In the genomic region with DNA sequence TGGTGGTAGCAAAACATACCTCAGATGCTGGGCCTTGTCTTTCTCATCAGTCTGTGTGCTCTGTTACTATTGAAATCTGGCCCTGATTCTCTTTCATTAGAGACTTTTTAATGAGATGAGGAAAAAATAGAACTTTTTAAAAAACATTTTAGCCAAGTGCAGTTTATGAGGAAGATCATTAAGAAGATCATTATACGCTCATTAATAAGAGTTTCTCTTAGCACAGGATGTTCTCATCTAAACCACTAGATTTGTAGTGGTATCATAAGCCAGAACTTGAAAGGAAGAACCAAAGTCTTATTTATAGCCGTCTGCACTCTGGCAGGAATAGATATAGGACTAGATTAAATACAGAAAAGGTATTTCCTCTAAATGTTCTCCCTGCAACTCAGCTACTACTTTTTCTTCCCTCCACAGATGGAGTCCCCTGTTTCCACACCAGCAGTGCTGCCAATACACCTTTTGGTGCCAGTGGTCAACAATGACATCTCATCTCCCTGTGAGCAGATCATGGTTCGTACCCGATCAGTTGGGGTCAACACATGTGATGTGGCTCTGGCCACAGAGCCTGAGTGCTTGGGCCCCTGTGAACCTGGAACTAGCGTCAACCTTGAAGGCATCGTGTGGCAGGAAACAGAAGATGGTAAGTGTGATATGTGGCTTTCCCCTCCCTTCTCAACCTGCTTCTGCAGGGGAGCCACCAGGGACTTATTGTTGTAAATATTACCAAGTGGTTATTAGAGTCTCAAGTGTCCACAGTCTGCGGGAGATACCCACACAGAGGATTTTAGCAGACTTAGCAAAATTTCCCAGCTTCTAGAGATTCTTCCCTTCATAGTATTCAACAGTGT, we compare ENCODE assay signal across 1 cellular context.
TF ChIP-seq lines count a peak whose summit lies in the region.

No MANE protein-coding gene starts in this region.

TF ChIP-seq in GM12878, 131 proteins besides CTCF, POLR2A, EP300 and RAD21 (continued from another document and continues in another):
- TF ChIP-seq, protein P1, sequence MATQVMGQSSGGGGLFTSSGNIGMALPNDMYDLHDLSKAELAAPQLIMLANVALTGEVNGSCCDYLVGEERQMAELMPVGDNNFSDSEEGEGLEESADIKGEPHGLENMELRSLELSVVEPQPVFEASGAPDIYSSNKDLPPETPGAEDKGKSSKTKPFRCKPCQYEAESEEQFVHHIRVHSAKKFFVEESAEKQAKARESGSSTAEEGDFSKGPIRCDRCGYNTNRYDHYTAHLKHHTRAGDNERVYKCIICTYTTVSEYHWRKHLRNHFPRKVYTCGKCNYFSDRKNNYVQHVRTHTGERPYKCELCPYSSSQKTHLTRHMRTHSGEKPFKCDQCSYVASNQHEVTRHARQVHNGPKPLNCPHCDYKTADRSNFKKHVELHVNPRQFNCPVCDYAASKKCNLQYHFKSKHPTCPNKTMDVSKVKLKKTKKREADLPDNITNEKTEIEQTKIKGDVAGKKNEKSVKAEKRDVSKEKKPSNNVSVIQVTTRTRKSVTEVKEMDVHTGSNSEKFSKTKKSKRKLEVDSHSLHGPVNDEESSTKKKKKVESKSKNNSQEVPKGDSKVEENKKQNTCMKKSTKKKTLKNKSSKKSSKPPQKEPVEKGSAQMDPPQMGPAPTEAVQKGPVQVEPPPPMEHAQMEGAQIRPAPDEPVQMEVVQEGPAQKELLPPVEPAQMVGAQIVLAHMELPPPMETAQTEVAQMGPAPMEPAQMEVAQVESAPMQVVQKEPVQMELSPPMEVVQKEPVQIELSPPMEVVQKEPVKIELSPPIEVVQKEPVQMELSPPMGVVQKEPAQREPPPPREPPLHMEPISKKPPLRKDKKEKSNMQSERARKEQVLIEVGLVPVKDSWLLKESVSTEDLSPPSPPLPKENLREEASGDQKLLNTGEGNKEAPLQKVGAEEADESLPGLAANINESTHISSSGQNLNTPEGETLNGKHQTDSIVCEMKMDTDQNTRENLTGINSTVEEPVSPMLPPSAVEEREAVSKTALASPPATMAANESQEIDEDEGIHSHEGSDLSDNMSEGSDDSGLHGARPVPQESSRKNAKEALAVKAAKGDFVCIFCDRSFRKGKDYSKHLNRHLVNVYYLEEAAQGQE (IDR thresholded peaks at IDR 0.05; ENCODE audit: low read depth, low read length), result no peak
- TF ChIP-seq IRF3 (IDR thresholded peaks at IDR 0.05) (no peak), SP1 (IDR thresholded peaks at IDR 0.05; ENCODE audit: low read depth, low read length) (peak; percentile 53), HDAC6 (IDR thresholded peaks at IDR 0.05; ENCODE audit: unreplicated experiment) (no peak), RELA (IDR thresholded peaks at IDR 0.05; ENCODE audit: borderline replicate concordance, partially characterized antibody) (peak; percentile 34), GABPA (IDR thresholded peaks at IDR 0.05; ENCODE audit: low read depth) (no peak), HCFC1 (IDR thresholded peaks at IDR 0.05; ENCODE audit: low read length) (no peak), CBFB (IDR thresholded peaks at IDR 0.05; ENCODE audit: low read depth) (no peak), IKZF2 (IDR thresholded peaks at IDR 0.05) (peak; percentile 87 to 91; a peak in 3 of 4 replicates), BHLHE40 (IDR thresholded peaks at IDR 0.05; ENCODE audit: borderline replicate concordance in 1 of 2, low read depth in 2 of 2, low read length in 1 of 2) (peak; percentile 65 to 83; a peak in 3 of 4 replicates), NFIC (IDR thresholded peaks at IDR 0.05; ENCODE audit: low read depth, low read length) (no peak; the same call in 1 of the 2 replicates), SMAD1 (IDR thresholded peaks at IDR 0.05; ENCODE audit: low read depth, partially characterized antibody) (peak; percentile 81), USF2 (IDR thresholded peaks at IDR 0.05; ENCODE audit: borderline replicate concordance, low read depth, low read length) (no peak; the same call in 1 of the 2 replicates), MTA2 (IDR thresholded peaks at IDR 0.05; ENCODE audit: low read depth) (peak; percentile 99), SREBF2 (IDR thresholded peaks at IDR 0.05; ENCODE audit: low read length) (no peak), EGR1 (IDR thresholded peaks at IDR 0.05; ENCODE audit: borderline replicate concordance in 1 of 2, low read depth in 2 of 2, low read length in 2 of 2) (no peak), ZBTB33 (IDR thresholded peaks at IDR 0.05) (no peak), POU2F2 (IDR thresholded peaks at IDR 0.05; ENCODE audit: borderline replicate concordance, low read depth, low read length) (peak; percentile 55; the same call in 1 of the 3 replicates), ZNF592 (IDR thresholded peaks at IDR 0.05) (no peak), ZBTB4 (CRISPR knock-in tag; IDR thresholded peaks at IDR 0.05) (no peak), GATAD2B (conservative IDR thresholded peaks at IDR 0.05; ENCODE audit: low read depth) (peak; percentile 98), FOXM1 (IDR thresholded peaks at IDR 0.05; ENCODE audit: low read depth, low read length) (no peak), BRCA1 (IDR thresholded peaks at IDR 0.05; ENCODE audit: low read depth, low read length) (no peak), CREB1 (IDR thresholded peaks at IDR 0.05; ENCODE audit: low read depth) (0 out of 2 replicates have a peak, but pooled peaks have one; percentile 22)
- TF ChIP-seq, protein P2, sequence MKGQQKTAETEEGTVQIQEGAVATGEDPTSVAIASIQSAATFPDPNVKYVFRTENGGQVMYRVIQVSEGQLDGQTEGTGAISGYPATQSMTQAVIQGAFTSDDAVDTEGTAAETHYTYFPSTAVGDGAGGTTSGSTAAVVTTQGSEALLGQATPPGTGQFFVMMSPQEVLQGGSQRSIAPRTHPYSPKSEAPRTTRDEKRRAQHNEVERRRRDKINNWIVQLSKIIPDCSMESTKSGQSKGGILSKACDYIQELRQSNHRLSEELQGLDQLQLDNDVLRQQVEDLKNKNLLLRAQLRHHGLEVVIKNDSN (IDR thresholded peaks at IDR 0.05; ENCODE audit: borderline replicate concordance, extremely low read length, insufficient read depth, low read depth, low read length), result no peak
- TF ChIP-seq, protein P3, sequence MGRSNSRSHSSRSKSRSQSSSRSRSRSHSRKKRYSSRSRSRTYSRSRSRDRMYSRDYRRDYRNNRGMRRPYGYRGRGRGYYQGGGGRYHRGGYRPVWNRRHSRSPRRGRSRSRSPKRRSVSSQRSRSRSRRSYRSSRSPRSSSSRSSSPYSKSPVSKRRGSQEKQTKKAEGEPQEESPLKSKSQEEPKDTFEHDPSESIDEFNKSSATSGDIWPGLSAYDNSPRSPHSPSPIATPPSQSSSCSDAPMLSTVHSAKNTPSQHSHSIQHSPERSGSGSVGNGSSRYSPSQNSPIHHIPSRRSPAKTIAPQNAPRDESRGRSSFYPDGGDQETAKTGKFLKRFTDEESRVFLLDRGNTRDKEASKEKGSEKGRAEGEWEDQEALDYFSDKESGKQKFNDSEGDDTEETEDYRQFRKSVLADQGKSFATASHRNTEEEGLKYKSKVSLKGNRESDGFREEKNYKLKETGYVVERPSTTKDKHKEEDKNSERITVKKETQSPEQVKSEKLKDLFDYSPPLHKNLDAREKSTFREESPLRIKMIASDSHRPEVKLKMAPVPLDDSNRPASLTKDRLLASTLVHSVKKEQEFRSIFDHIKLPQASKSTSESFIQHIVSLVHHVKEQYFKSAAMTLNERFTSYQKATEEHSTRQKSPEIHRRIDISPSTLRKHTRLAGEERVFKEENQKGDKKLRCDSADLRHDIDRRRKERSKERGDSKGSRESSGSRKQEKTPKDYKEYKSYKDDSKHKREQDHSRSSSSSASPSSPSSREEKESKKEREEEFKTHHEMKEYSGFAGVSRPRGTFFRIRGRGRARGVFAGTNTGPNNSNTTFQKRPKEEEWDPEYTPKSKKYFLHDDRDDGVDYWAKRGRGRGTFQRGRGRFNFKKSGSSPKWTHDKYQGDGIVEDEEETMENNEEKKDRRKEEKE (IDR thresholded peaks at IDR 0.05), result no peak
- TF ChIP-seq, protein P4, sequence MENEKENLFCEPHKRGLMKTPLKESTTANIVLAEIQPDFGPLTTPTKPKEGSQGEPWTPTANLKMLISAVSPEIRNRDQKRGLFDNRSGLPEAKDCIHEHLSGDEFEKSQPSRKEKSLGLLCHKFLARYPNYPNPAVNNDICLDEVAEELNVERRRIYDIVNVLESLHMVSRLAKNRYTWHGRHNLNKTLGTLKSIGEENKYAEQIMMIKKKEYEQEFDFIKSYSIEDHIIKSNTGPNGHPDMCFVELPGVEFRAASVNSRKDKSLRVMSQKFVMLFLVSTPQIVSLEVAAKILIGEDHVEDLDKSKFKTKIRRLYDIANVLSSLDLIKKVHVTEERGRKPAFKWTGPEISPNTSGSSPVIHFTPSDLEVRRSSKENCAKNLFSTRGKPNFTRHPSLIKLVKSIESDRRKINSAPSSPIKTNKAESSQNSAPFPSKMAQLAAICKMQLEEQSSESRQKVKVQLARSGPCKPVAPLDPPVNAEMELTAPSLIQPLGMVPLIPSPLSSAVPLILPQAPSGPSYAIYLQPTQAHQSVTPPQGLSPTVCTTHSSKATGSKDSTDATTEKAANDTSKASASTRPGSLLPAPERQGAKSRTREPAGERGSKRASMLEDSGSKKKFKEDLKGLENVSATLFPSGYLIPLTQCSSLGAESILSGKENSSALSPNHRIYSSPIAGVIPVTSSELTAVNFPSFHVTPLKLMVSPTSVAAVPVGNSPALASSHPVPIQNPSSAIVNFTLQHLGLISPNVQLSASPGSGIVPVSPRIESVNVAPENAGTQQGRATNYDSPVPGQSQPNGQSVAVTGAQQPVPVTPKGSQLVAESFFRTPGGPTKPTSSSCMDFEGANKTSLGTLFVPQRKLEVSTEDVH (IDR thresholded peaks at IDR 0.05; ENCODE audit: low read depth, partially characterized antibody), result peak; percentile 62
